Comparison of ENCODE assay signal across 9 cellular contexts in the genomic region with DNA sequence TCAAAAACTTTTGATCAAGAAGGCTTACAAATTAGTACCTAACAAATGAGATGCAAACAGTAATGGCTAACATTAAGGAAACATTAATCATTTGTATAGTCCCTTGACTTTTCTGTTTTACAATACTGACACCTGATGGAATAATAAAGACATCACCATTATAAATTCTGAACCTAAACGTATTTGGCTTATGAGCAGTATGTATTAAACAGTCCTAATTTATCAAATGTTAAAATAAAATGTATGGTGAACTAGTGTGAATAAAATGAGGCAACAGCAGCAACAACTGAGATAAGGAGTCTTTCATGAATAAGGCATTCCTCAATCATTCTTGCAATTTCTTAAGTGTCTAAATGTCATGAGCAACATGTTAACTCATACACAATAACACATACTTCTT. TPM values are rescaled to one million over a fixed set of nuclear protein-coding genes. Genes with fewer than 3 reads are reported as not detected.
A peak's percentile ranks its signal among the peaks of the same experiment; 100 is the strongest.
DNase-seq lines count a peak whose midpoint lies in the region; ATAC-seq, FAIRE-seq and TF ChIP-seq lines count a peak whose summit lies in the region.
"Had no signal": no experiment of that assay in that cellular context is flagged by ENCODE, and none has a peak within 500 bp of the region (broad histone marks: within the 10 kb centered on the region; RNA-seq: fewer than 3 reads in every experiment).

No MANE protein-coding gene starts in this region.

- no peak overlapping the region for H3K4me3 Mint-ChIP-seq in T-cell

- peak; percentile 34 for TF ChIP-seq CTCF in D721Med (IDR thresholded peaks at IDR 0.05; ENCODE audit: insufficient read depth, missing control alignments)
- TF ChIP-seq CTCF in epithelial cell of esophagus (IDR thresholded peaks at IDR 0.05; ENCODE audit: insufficient read depth, low read depth, low read length, missing control alignments), result peak; percentile 16
- peak; percentile 25 to 55 (median 46) for TF ChIP-seq CTCF in ovary (IDR thresholded peaks at IDR 0.05)
- no peak for TF ChIP-seq CTCF in GM13976 (IDR thresholded peaks at IDR 0.05; ENCODE audit: borderline replicate concordance, control extremely low read depth, extremely low read depth, insufficient read depth, missing control alignments)

- intact Hi-C loops in ovary (cut with DNase I), result loop anchor here in 3 of 4 donors (5.0 to 10.0 kb wide), 2 partner anchors 703 to 821 kb away; partner anchors contain the start of gene SMARCA2 (in 1 of the 3)

- H3K9me3 ChIP-seq in ovary, result no peaks in the 10 kb centered on the region

- no peak overlapping the region for H3K27ac Mint-ChIP-seq in T-cell

- H3K9me3 Mint-ChIP-seq in T-cell, result no peaks in the 10 kb centered on the region

- CTCF ChIA-PET in T-cell (lab: Charles Lee), result interaction anchor here in 1 of 2 donors (1.4 to 1.5 kb wide), 2 partner anchors 18 to 705 kb away, joined by 3 read pairs; no protein-coding TSS in a partner anchor

- no peak overlapping the region for H3K4me3 ChIP-seq in epithelial cell of esophagus (ENCODE audit: low read length)
- H3K4me3 ChIP-seq in ovary, result peak overlapping the region; percentile 2

- TF ChIP-seq EP300 in ovary (IDR thresholded peaks at IDR 0.05), result no peak

- H3K27me3 ChIP-seq in ovary, result no peaks in the 10 kb centered on the region

- H3K27me3 Mint-ChIP-seq in T-cell, result no peaks in the 10 kb centered on the region

- H3K36me3 ChIP-seq in ovary, result no peaks in the 10 kb centered on the region

- FAIRE-seq in D721Med (lab: Jason Lieb, UNC), result peak; percentile 58

- POLR2A ChIA-PET in T-cell (lab: Charles Lee), result interaction anchor here in 1 of 2 donors (0.6 kb wide), 1 partner anchor 18 kb away, joined by 4 read pairs; no protein-coding TSS in a partner anchor

- in situ Hi-C loops in GM13976 (cut with MboI; ENCODE audit: low sequenced_read_pairs, unreplicated experiment), result no loop called here

- no peak for TF ChIP-seq POLR2A in ovary (IDR thresholded peaks at IDR 0.05)

- DNase-seq in D721Med (ENCODE audit: insufficient read length, low spot score) (no peak), NCI-H748 treated with DMSO at 0.1 percent for 48 hours (lab: John Stamatoyannopoulos, UW) (peak; percentile 19), epithelial cell of esophagus (ENCODE audit: low read depth) (peak; percentile 13), ovary (no peak), amniotic stem cell (lab: John Stamatoyannopoulos, UW) (no peak), GM13976 (ENCODE audit: low spot score) (no peak), T-cell (no peak), NCI-H524 (lab: John Stamatoyannopoulos, UW) (no peak)
- DNase-seq: stimulated activated CD4-positive, alpha-beta T cell treated with anti-CD3 and anti-CD28 coated beads, Interleukin-4, amount 100 ng/mL, for 1 hour had no signal

- H3K36me3 Mint-ChIP-seq in T-cell, result peaks cover 37% of the 10 kb centered on the region

- H3K27ac ChIP-seq in ovary, result peak overlapping the region in 1 of 2 donors; percentile 76

- WGBS in ovary, 3 donors, result 0 to 9% (median 3%) methylated on average over 1 of the region's 1 CpG

- no peak for ATAC-seq in T-cell (replicated peaks in 1 of 4)

- peaks cover 11% of the 10 kb centered on the region for H3K4me1 ChIP-seq in ovary (ENCODE audit: insufficient read depth)

- peaks cover 26 to 30% (median 28%) of the 10 kb centered on the region in 3 donors for H3K4me1 Mint-ChIP-seq in T-cell

RNA-seq across cellular contexts. Expression of gene PUM3, which starts 6.0 kb away (rescaled TPM):
- total RNA-seq in ovary (10 to 100 TPM; 33.7 to 76.8 (median 41.0) TPM), T-cell (10 to 100 TPM; 31.1 to 45.2 (median 36.8) TPM)
- 10 to 100 TPM; 14.6 to 21.9 TPM for polyA plus RNA-seq in ovary

Comparison
In these comparisons a context has a peak if more than half of its experiments do, and no peak if none do; other contexts are left out.
1. DNase-seq: peak in NCI-H748 treated with DMSO at 0.1 percent for 48 hours (single experiment) and epithelial cell of esophagus (single experiment); none in D721Med (single experiment), ovary (0 of 5), amniotic stem cell (single experiment), GM13976 (single experiment), T-cell (0 of 34) and NCI-H524 (0 of 2).